ENCODE assay signal across 15 cellular contexts in genomic region chr3:187022403-187023029, GRCh38.
DNase-seq lines count a peak whose midpoint lies in the region; ATAC-seq and TF ChIP-seq lines count a peak whose summit lies in the region.
"Had no signal": no experiment of that assay in that cellular context is flagged by ENCODE, and none has a peak within 500 bp of the region (broad histone marks: within the 10 kb centered on the region; RNA-seq: fewer than 3 reads in every experiment).

No MANE protein-coding gene starts in this region.

- H3K4me3 ChIP-seq in cardiac muscle cell = no peak overlapping the region
- H3K4me3 ChIP-seq in left ventricle myocardium inferior = no peak overlapping the region
- H3K4me3 ChIP-seq in effector memory CD4-positive, alpha-beta T cell (ENCODE audit: insufficient read depth, low read depth, low read length, poor library complexity, severe bottlenecking) = no peak overlapping the region
- H3K4me3 ChIP-seq in thymus (ENCODE audit: low read length) = no peak overlapping the region
- H3K4me3 ChIP-seq in ovary = no peak overlapping the region
- H3K4me3 ChIP-seq: ascending aorta, coronary artery, esophagus muscularis mucosa, SJSA1, suprapubic skin had no signal

- peaks cover 18% of the 10 kb centered on the region for H3K4me1 ChIP-seq in cardiac muscle cell (ENCODE audit: low read depth)
- H3K4me1 ChIP-seq in left ventricle myocardium inferior = peaks cover 32% of the 10 kb centered on the region
- H3K4me1 ChIP-seq in effector memory CD4-positive, alpha-beta T cell (ENCODE audit: control insufficient read depth, insufficient read depth, low read length, poor library complexity, severe bottlenecking) = peaks cover 35% of the 10 kb centered on the region
- no peaks in the 10 kb centered on the region for H3K4me1 ChIP-seq in thymus (ENCODE audit: control insufficient read depth, insufficient read depth, low read length)
- no peaks in the 10 kb centered on the region for H3K4me1 ChIP-seq in ovary (ENCODE audit: insufficient read depth)
- H3K4me1 ChIP-seq: SJSA1, suprapubic skin had no signal

- ATAC-seq in GM19328 (IDR thresholded peaks at IDR 0.05; ENCODE audit: unreplicated experiment) (no peak), HG03280 (IDR thresholded peaks at IDR 0.05; ENCODE audit: unreplicated experiment) (no peak)

- H3K36me3 ChIP-seq in cardiac muscle cell (no peaks in the 10 kb centered on the region), left ventricle myocardium inferior (peaks cover 3% of the 10 kb centered on the region), thymus (ENCODE audit: control insufficient read depth, insufficient read depth) (no peaks in the 10 kb centered on the region), ovary (no peaks in the 10 kb centered on the region)
- peaks cover 4% of the 10 kb centered on the region for H3K36me3 ChIP-seq in effector memory CD4-positive, alpha-beta T cell (ENCODE audit: control insufficient read depth, insufficient read depth, low read length)
- H3K36me3 ChIP-seq: esophagus muscularis mucosa, SJSA1, suprapubic skin had no signal

- H3K27ac ChIP-seq in cardiac muscle cell (peak overlapping the region; percentile 72), left ventricle myocardium inferior (replicated peaks) (no peak overlapping the region), thymus (ENCODE audit: low read depth) (peak overlapping the region; percentile 21), ovary (no peak overlapping the region)
- H3K27ac ChIP-seq in effector memory CD4-positive, alpha-beta T cell (ENCODE audit: insufficient read depth, low read length, poor library complexity, severe bottlenecking) = peak overlapping the region; percentile 32
- H3K27ac ChIP-seq: ascending aorta, coronary artery, esophagus muscularis mucosa, SJSA1, suprapubic skin had no signal

- intact Hi-C loops in left ventricle myocardium inferior (cut with micrococcal nuclease) (no loop called here), ovary (cut with DNase I) (no loop called here)

- TF ChIP-seq CTCF in cardiac muscle cell (IDR thresholded peaks at IDR 0.05; ENCODE audit: low read depth, low read length) (no peak), left ventricle myocardium inferior (IDR thresholded peaks at IDR 0.05; ENCODE audit: borderline replicate concordance) (no peak), ovary (IDR thresholded peaks at IDR 0.05) (no peak)

- H3K27me3 ChIP-seq in cardiac muscle cell (no peaks in the 10 kb centered on the region), left ventricle myocardium inferior (ENCODE audit: low read depth) (no peaks in the 10 kb centered on the region), thymus (ENCODE audit: control insufficient read depth, insufficient read depth) (no peaks in the 10 kb centered on the region), ovary (no peaks in the 10 kb centered on the region)
- no peaks in the 10 kb centered on the region for H3K27me3 ChIP-seq in effector memory CD4-positive, alpha-beta T cell (replicated peaks; ENCODE audit: control insufficient read depth, insufficient read depth, low read length, poor library complexity, severe bottlenecking)
- H3K27me3 ChIP-seq: ascending aorta, esophagus muscularis mucosa, SJSA1, suprapubic skin had no signal

- TF ChIP-seq EP300 in ovary (IDR thresholded peaks at IDR 0.05) = no peak

- DNase-seq in cardiac muscle cell (ENCODE audit: low read depth in 1 of 2, low spot score in 1 of 2) = no peak
- DNase-seq in left ventricle myocardium inferior = no peak
- peak; percentile 76 for DNase-seq in OCI-M2 (lab: John Stamatoyannopoulos, UW; ENCODE audit: unreplicated experiment)
- DNase-seq in effector memory CD4-positive, alpha-beta T cell = no peak
- no peak for DNase-seq in ovary
- DNase-seq: head of caudate nucleus, posterior cingulate gyrus had no signal

- 98% methylated on average over 3 of the region's 3 CpGs for WGBS in thymus
- 74 to 86% (median 80%) methylated on average over 3 of the region's 3 CpGs for WGBS in ovary, 3 donors

- H3K9me3 ChIP-seq in cardiac muscle cell (ENCODE audit: low read depth) (no peaks in the 10 kb centered on the region), left ventricle myocardium inferior (replicated peaks) (peaks cover 4% of the 10 kb centered on the region), thymus (ENCODE audit: control insufficient read depth) (no peaks in the 10 kb centered on the region), ovary (no peaks in the 10 kb centered on the region)
- H3K9me3 ChIP-seq in effector memory CD4-positive, alpha-beta T cell (ENCODE audit: control insufficient read depth, low read length) = no peaks in the 10 kb centered on the region
- H3K9me3 ChIP-seq: ascending aorta, esophagus muscularis mucosa, SJSA1, suprapubic skin had no signal

- no peak for TF ChIP-seq POLR2A in ovary (IDR thresholded peaks at IDR 0.05)

Comparison
In these comparisons a context has a peak if more than half of its experiments do, and no peak if none do; other contexts are left out.
1. H3K27ac ChIP-seq: peak in cardiac muscle cell (single experiment), effector memory CD4-positive, alpha-beta T cell (single experiment) and thymus (single experiment); none in left ventricle myocardium inferior (single experiment) and ovary (0 of 2).